10 cellular contexts compared by ENCODE assay signal in genomic region chr14:103198429-103199140, GRCh38.
DNase-seq lines count a peak whose midpoint lies in the region; ATAC-seq and TF ChIP-seq lines count a peak whose summit lies in the region.
"Had no signal": no experiment of that assay in that cellular context is flagged by ENCODE, and none has a peak within 500 bp of the region (broad histone marks: within the 10 kb centered on the region; RNA-seq: fewer than 3 reads in every experiment).

No MANE protein-coding gene starts in this region.

- H3K4me1 ChIP-seq in Caco-2: no peaks in the 10 kb centered on the region
- no peaks in the 10 kb centered on the region for H3K4me1 ChIP-seq in Peyer's patch
- peaks cover 7% of the 10 kb centered on the region for H3K4me1 ChIP-seq in rectal smooth muscle tissue (ENCODE audit: control insufficient read depth, insufficient read depth, low read length)

- peaks cover 17% of the 10 kb centered on the region for H3K9me3 ChIP-seq in Caco-2
- no peaks in the 10 kb centered on the region for H3K9me3 ChIP-seq in Peyer's patch

- no peaks in the 10 kb centered on the region for H3K36me3 Mint-ChIP-seq in Caco-2 (ENCODE audit: insufficient read depth, unreplicated experiment)
- no peaks in the 10 kb centered on the region for H3K36me3 Mint-ChIP-seq in activated CD4-positive, alpha-beta memory T cell treated with anti-CD3 and anti-CD28 coated beads, Interleukin-2, amount 10 ng/mL, durations not matched to agents 7 days and 5 days (ENCODE audit: low read depth)

- H3K27ac ChIP-seq in Peyer's patch (peak overlapping the region; percentile 13 to 81 (median 50)), rectal smooth muscle tissue (ENCODE audit: low read depth, low read length) (peak overlapping the region; percentile 61)

- no peak overlapping the region for H3K9ac ChIP-seq in rectal smooth muscle tissue (ENCODE audit: low read length)

- H3K9me3 Mint-ChIP-seq in Caco-2 (ENCODE audit: unreplicated experiment): peaks cover 20% of the 10 kb centered on the region
- peaks cover under 1% of the 10 kb centered on the region for H3K9me3 Mint-ChIP-seq in activated CD4-positive, alpha-beta memory T cell treated with anti-CD3 and anti-CD28 coated beads, Interleukin-2, amount 10 ng/mL, durations not matched to agents 7 days and 5 days

- TF ChIP-seq CTCF in Caco-2 (IDR thresholded peaks at IDR 0.05; ENCODE audit: insufficient read depth in 1 of 2, low read depth in 1 of 2, low read length in 1 of 2, severe bottlenecking in 1 of 2, unreplicated experiment in 1 of 2) (no peak), Peyer's patch (IDR thresholded peaks at IDR 0.05) (no peak)

- H3K4me3 ChIP-seq in Caco-2 (ENCODE audit: low read depth, low read length): no peak overlapping the region
- H3K4me3 ChIP-seq in Peyer's patch: no peak overlapping the region
- H3K4me3 ChIP-seq in rectal smooth muscle tissue (ENCODE audit: low read length): no peak overlapping the region

- intact Hi-C loops in Caco-2 (cut with micrococcal nuclease; ENCODE audit: unreplicated experiment): no loop called here
- intact Hi-C loops in Right ventricle myocardium inferior (cut with DNase I): no loop called here

- H3K27me3 Mint-ChIP-seq in Caco-2 (ENCODE audit: insufficient read depth, unreplicated experiment): no peaks in the 10 kb centered on the region
- H3K27me3 Mint-ChIP-seq in activated CD4-positive, alpha-beta memory T cell treated with anti-CD3 and anti-CD28 coated beads, Interleukin-2, amount 10 ng/mL, durations not matched to agents 7 days and 5 days: peaks cover 6% of the 10 kb centered on the region

- no peaks in the 10 kb centered on the region for H3K4me1 Mint-ChIP-seq in Caco-2 (ENCODE audit: low read depth, unreplicated experiment)
- no peaks in the 10 kb centered on the region for H3K4me1 Mint-ChIP-seq in activated CD4-positive, alpha-beta memory T cell treated with anti-CD3 and anti-CD28 coated beads, Interleukin-2, amount 10 ng/mL, durations not matched to agents 7 days and 5 days

- no peak for TF ChIP-seq POLR2A in Peyer's patch (IDR thresholded peaks at IDR 0.05)

- H3K27me3 ChIP-seq in Caco-2 (replicated peaks; ENCODE audit: control insufficient read depth, insufficient read depth, low read length) (no peaks in the 10 kb centered on the region), Peyer's patch (no peaks in the 10 kb centered on the region), rectal smooth muscle tissue (ENCODE audit: control insufficient read depth, insufficient read depth, low read length) (peaks cover under 1% of the 10 kb centered on the region)

- H3K4me3 Mint-ChIP-seq in Caco-2 (ENCODE audit: unreplicated experiment): no peak overlapping the region
- H3K4me3 Mint-ChIP-seq in activated CD4-positive, alpha-beta memory T cell treated with anti-CD3 and anti-CD28 coated beads, Interleukin-2, amount 10 ng/mL, durations not matched to agents 7 days and 5 days: no peak overlapping the region

- CTCF ChIA-PET in Caco-2 (lab: Charles Lee): no interaction called here
- CTCF ChIA-PET in activated CD4-positive, alpha-beta memory T cell treated with anti-CD3 and anti-CD28 coated beads, Interleukin-2, amount 10 ng/mL, durations not matched to agents 7 days and 5 days (lab: Charles Lee): no interaction called here

- peak; percentile 84 for ATAC-seq in Right ventricle myocardium inferior
- no peak for ATAC-seq in HG03175 (IDR thresholded peaks at IDR 0.05; ENCODE audit: unreplicated experiment)

- POLR2A ChIA-PET in Caco-2 (lab: Charles Lee): no interaction called here
- POLR2A ChIA-PET in activated CD4-positive, alpha-beta memory T cell treated with anti-CD3 and anti-CD28 coated beads, Interleukin-2, amount 10 ng/mL, durations not matched to agents 7 days and 5 days (lab: Charles Lee): no interaction called here

- BruUV-seq in Caco-2 (replicated peaks; lab: Mats Ljungman, UMichigan): no TSS peak

- DNase-seq in Caco-2 (peak in 1 of 2 experiments; percentile 21), Peyer's patch (peak in 1 of 3 donors; percentile 56), Right ventricle myocardium inferior (ENCODE audit: missing footprints) (no peak), NCI-H1048 (lab: John Stamatoyannopoulos, UW) (no peak), NCI-H2029 treated with DMSO at 0.1 percent for 48 hours (lab: John Stamatoyannopoulos, UW) (no peak)
- DNase-seq in activated CD4-positive, alpha-beta memory T cell treated with anti-CD3 and anti-CD28 coated beads, Interleukin-2, amount 10 ng/mL, durations not matched to agents 7 days and 5 days: no peak
- DNase-seq: activated CD8-positive, alpha-beta memory T cell treated with anti-CD3 and anti-CD28 coated beads, Interleukin-2, amount 50 U/mL, for 48 hours; effector CD4-positive, alpha-beta T cell had no signal

- H3K27ac Mint-ChIP-seq in Caco-2 (ENCODE audit: unreplicated experiment): peak overlapping the region; percentile 21
- no peak overlapping the region for H3K27ac Mint-ChIP-seq in activated CD4-positive, alpha-beta memory T cell treated with anti-CD3 and anti-CD28 coated beads, Interleukin-2, amount 10 ng/mL, durations not matched to agents 7 days and 5 days

- H3K36me3 ChIP-seq in Caco-2 (ENCODE audit: control insufficient read depth, insufficient read depth, low read length): no peaks in the 10 kb centered on the region
- H3K36me3 ChIP-seq in Peyer's patch: no peaks in the 10 kb centered on the region
- H3K36me3 ChIP-seq in rectal smooth muscle tissue (ENCODE audit: control insufficient read depth, insufficient read depth, low read length): no peaks in the 10 kb centered on the region
